In genomic region chr21:42724226-42724920, GRCh38 we compare ENCODE assay signal across 10 cellular contexts.
DNase-seq lines count a peak whose midpoint lies in the region; ATAC-seq and TF ChIP-seq lines count a peak whose summit lies in the region.
"Had no signal": no experiment of that assay in that cellular context is flagged by ENCODE, and none has a peak within 500 bp of the region (broad histone marks: within the 10 kb centered on the region; RNA-seq: fewer than 3 reads in every experiment).

No MANE protein-coding gene starts in this region.

- no peaks in the 10 kb centered on the region for H3K9me3 Mint-ChIP-seq in GM23338

- peaks cover 4% of the 10 kb centered on the region for H3K27me3 Mint-ChIP-seq in GM23338 (ENCODE audit: insufficient read depth, low read depth, poor library complexity)

- no peaks in the 10 kb centered on the region for H3K9me2 ChIP-seq in GM23338 (ENCODE audit: insufficient read depth)

- no peak overlapping the region for H3K27ac Mint-ChIP-seq in GM23338

- peaks cover 4% of the 10 kb centered on the region for H3K9me3 ChIP-seq in MG63

- H3F3A ChIP-seq in GM23338 (replicated peaks; ENCODE audit: low read depth): no peaks in the 10 kb centered on the region

- H3K36me3 Mint-ChIP-seq in GM23338 (ENCODE audit: low read depth): 0 out of 3 replicates have a peak, but pooled peaks cover 2% of the 10 kb centered on the region

- H2AFZ ChIP-seq in GM23338: no peak overlapping the region

- 0 out of 2 replicates have a peak, but pooled peaks cover 3% of the 10 kb centered on the region for H4K20me1 ChIP-seq in GM23338 (replicated peaks; ENCODE audit: insufficient read depth)

- H3K36me3 ChIP-seq in MG63 (no peaks in the 10 kb centered on the region), GM23338 (ENCODE audit: insufficient read depth) (no peaks in the 10 kb centered on the region)

- H3K4me2 ChIP-seq in GM23338: no peak overlapping the region

- H3K4me1 Mint-ChIP-seq in GM23338: peaks cover 16% of the 10 kb centered on the region

- H3K4me3 ChIP-seq in MG63: no peak overlapping the region
- no peak overlapping the region for H3K4me3 ChIP-seq in GM23338

- no peak for TF ChIP-seq CTCF in GM23338 (conservative IDR thresholded peaks at IDR 0.05; ENCODE audit: low read depth in 2 of 2)

- ATAC-seq in esophagus mucosa (peak; percentile 68), GM23338 (no peak)

- no peak overlapping the region for H3K4me3 Mint-ChIP-seq in GM23338

- no peaks in the 10 kb centered on the region for H3K4me1 ChIP-seq in GM23338 (ENCODE audit: insufficient read depth)

- no peaks in the 10 kb centered on the region for H3K79me2 ChIP-seq in GM23338 (replicated peaks; ENCODE audit: insufficient read depth)

- DNase-seq in AG20443 (ENCODE audit: low spot score): peak; percentile 89
- peak; percentile 78 for DNase-seq in MG63
- DNase-seq in non-pigmented ciliary epithelial cell (ENCODE audit: low read depth): peak; percentile 87
- DNase-seq in NCI-H82 (lab: John Stamatoyannopoulos, UW): no peak
- no peak for DNase-seq in activated CD8-positive, alpha-beta memory T cell treated with anti-CD3 and anti-CD28 coated beads, Interleukin-2, amount 50 U/mL, for 48 hours
- DNase-seq in GM23338 (ENCODE audit: low spot score): no peak
- DNase-seq in amygdala (lab: John Stamatoyannopoulos, UW): no peak
- DNase-seq: DND-41, NCI-H1930 had no signal

- H3K27ac ChIP-seq in GM23338 (ENCODE audit: low read depth): no peak overlapping the region

- H3K27me3 ChIP-seq in MG63: peaks cover 7% of the 10 kb centered on the region
- H3K27me3 ChIP-seq in GM23338 (ENCODE audit: insufficient read depth): no peaks in the 10 kb centered on the region

TF ChIP-seq in GM23338, 12 proteins besides CTCF, POLR2A, EP300 and RAD21:
- TF ChIP-seq, protein P1, sequence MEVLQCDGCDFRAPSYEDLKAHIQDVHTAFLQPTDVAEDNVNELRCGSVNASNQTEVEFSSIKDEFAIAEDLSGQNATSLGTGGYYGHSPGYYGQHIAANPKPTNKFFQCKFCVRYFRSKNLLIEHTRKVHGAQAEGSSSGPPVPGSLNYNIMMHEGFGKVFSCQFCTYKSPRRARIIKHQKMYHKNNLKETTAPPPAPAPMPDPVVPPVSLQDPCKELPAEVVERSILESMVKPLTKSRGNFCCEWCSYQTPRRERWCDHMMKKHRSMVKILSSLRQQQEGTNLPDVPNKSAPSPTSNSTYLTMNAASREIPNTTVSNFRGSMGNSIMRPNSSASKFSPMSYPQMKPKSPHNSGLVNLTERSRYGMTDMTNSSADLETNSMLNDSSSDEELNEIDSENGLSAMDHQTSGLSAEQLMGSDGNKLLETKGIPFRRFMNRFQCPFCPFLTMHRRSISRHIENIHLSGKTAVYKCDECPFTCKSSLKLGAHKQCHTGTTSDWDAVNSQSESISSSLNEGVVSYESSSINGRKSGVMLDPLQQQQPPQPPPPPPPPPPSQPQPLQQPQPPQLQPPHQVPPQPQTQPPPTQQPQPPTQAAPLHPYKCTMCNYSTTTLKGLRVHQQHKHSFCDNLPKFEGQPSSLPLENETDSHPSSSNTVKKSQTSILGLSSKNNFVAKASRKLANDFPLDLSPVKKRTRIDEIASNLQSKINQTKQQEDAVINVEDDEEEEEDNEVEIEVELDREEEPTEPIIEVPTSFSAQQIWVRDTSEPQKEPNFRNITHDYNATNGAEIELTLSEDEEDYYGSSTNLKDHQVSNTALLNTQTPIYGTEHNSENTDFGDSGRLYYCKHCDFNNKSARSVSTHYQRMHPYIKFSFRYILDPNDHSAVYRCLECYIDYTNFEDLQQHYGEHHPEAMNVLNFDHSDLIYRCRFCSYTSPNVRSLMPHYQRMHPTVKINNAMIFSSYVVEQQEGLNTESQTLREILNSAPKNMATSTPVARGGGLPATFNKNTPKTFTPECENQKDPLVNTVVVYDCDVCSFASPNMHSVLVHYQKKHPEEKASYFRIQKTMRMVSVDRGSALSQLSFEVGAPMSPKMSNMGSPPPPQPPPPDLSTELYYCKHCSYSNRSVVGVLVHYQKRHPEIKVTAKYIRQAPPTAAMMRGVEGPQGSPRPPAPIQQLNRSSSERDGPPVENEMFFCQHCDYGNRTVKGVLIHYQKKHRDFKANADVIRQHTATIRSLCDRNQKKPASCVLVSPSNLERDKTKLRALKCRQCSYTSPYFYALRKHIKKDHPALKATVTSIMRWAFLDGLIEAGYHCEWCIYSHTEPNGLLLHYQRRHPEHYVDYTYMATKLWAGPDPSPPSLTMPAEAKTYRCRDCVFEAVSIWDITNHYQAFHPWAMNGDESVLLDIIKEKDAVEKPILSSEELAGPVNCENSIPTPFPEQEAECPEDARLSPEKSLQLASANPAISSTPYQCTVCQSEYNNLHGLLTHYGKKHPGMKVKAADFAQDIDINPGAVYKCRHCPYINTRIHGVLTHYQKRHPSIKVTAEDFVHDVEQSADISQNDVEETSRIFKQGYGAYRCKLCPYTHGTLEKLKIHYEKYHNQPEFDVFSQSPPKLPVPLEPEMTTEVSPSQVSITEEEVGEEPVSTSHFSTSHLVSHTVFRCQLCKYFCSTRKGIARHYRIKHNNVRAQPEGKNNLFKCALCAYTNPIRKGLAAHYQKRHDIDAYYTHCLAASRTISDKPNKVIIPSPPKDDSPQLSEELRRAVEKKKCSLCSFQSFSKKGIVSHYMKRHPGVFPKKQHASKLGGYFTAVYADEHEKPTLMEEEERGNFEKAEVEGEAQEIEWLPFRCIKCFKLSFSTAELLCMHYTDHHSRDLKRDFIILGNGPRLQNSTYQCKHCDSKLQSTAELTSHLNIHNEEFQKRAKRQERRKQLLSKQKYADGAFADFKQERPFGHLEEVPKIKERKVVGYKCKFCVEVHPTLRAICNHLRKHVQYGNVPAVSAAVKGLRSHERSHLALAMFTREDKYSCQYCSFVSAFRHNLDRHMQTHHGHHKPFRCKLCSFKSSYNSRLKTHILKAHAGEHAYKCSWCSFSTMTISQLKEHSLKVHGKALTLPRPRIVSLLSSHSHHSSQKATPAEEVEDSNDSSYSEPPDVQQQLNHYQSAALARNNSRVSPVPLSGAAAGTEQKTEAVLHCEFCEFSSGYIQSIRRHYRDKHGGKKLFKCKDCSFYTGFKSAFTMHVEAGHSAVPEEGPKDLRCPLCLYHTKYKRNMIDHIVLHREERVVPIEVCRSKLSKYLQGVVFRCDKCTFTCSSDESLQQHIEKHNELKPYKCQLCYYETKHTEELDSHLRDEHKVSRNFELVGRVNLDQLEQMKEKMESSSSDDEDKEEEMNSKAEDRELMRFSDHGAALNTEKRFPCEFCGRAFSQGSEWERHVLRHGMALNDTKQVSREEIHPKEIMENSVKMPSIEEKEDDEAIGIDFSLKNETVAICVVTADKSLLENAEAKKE (CRISPR knock-in tag; IDR thresholded peaks at IDR 0.05): no peak
- TF ChIP-seq ZNF331 (CRISPR knock-in tag; IDR thresholded peaks at IDR 0.05; ENCODE audit: low read depth) (no peak), ETS1 (IDR thresholded peaks at IDR 0.05) (no peak), ZNF114 (CRISPR knock-in tag; IDR thresholded peaks at IDR 0.05) (no peak), EZH2phosphoT487 (IDR thresholded peaks at IDR 0.05; ENCODE audit: unreplicated experiment) (no peak), CREB1 (CRISPR knock-in tag; IDR thresholded peaks at IDR 0.05; ENCODE audit: low read depth) (no peak), JUNB (IDR thresholded peaks at IDR 0.05; ENCODE audit: unreplicated experiment) (no peak), POLR2AphosphoS5 (IDR thresholded peaks at IDR 0.05; ENCODE audit: low read depth) (no peak), NANOG (IDR thresholded peaks at IDR 0.05; ENCODE audit: borderline replicate concordance) (no peak), STAT1 (IDR thresholded peaks at IDR 0.05; ENCODE audit: unreplicated experiment) (no peak), EZH2 (IDR thresholded peaks at IDR 0.05; ENCODE audit: low read depth, unreplicated experiment) (no peak)
- TF ChIP-seq, protein P2, sequence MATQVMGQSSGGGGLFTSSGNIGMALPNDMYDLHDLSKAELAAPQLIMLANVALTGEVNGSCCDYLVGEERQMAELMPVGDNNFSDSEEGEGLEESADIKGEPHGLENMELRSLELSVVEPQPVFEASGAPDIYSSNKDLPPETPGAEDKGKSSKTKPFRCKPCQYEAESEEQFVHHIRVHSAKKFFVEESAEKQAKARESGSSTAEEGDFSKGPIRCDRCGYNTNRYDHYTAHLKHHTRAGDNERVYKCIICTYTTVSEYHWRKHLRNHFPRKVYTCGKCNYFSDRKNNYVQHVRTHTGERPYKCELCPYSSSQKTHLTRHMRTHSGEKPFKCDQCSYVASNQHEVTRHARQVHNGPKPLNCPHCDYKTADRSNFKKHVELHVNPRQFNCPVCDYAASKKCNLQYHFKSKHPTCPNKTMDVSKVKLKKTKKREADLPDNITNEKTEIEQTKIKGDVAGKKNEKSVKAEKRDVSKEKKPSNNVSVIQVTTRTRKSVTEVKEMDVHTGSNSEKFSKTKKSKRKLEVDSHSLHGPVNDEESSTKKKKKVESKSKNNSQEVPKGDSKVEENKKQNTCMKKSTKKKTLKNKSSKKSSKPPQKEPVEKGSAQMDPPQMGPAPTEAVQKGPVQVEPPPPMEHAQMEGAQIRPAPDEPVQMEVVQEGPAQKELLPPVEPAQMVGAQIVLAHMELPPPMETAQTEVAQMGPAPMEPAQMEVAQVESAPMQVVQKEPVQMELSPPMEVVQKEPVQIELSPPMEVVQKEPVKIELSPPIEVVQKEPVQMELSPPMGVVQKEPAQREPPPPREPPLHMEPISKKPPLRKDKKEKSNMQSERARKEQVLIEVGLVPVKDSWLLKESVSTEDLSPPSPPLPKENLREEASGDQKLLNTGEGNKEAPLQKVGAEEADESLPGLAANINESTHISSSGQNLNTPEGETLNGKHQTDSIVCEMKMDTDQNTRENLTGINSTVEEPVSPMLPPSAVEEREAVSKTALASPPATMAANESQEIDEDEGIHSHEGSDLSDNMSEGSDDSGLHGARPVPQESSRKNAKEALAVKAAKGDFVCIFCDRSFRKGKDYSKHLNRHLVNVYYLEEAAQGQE (IDR thresholded peaks at IDR 0.05; ENCODE audit: unreplicated experiment): no peak

Comparison
In these comparisons a context has a peak if more than half of its experiments do, and no peak if none do; other contexts are left out.
1. DNase-seq: peak in AG20443 (single experiment), MG63 (single experiment) and non-pigmented ciliary epithelial cell (single experiment); none in NCI-H82 (single experiment), activated CD8-positive, alpha-beta memory T cell treated with anti-CD3 and anti-CD28 coated beads, Interleukin-2, amount 50 U/mL, for 48 hours (single experiment), GM23338 (single experiment) and amygdala (0 of 56).